Comparison of ENCODE assay signal across 15 cellular contexts in the genomic region with DNA sequence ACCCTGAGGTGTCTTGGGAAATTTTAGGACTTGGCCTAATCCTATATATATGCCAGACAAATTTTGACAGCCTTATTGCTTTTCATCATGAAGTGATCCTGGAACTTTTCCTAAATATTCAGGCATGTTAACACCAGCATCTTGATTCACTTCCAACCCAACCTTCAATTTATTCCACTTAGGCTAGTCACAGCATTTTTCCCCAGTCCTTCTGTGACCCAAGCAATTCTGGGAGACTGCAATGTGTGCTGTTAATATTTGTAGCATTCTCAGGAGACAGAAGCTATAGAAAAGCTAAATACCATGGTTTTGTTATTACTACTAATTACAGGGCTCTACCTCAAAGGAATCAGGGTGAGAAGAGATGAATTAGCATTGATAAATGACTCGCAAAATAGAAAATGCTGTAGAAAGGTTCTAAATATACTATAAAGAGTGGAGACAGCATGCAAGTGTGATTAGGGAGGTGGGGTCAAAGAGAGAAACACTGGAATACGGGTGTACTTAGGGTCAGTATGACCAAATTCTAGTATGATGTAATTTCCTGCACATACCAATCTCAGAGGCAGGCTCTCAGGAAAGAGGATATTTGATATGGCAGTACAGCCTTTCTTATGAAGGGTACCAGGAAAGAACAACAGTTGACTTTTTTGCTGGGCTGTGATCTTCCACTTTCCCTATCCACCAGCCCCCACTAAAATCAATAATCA. TPM values are rescaled to one million over a fixed set of nuclear protein-coding genes. Genes with fewer than 3 reads are reported as not detected.
DNase-seq lines count a peak whose midpoint lies in the region; ATAC-seq, FAIRE-seq and TF ChIP-seq lines count a peak whose summit lies in the region.
"Had no signal": no experiment of that assay in that cellular context is flagged by ENCODE, and none has a peak within 500 bp of the region (broad histone marks: within the 10 kb centered on the region; RNA-seq: fewer than 3 reads in every experiment).

No MANE protein-coding gene starts in this region.

- FAIRE-seq in endothelial cell of umbilical vein (lab: Jason Lieb, UNC): peak; percentile 72

- TF ChIP-seq POLR2A in endothelial cell of umbilical vein (IDR thresholded peaks at IDR 0.05; ENCODE audit: low read depth, low read length): no peak

- peak overlapping the region; percentile 22 for H3K27ac ChIP-seq in endothelial cell of umbilical vein (ENCODE audit: insufficient read depth, low read depth, low read length)
- H3K27ac ChIP-seq: C4-2B, neural progenitor cell had no signal

- H3K4me3 ChIP-seq in endothelial cell of umbilical vein (replicated peaks in 1 of 3; ENCODE audit: insufficient read depth in 1 of 3, low read depth in 1 of 3, low read length in 3 of 3) (no peak overlapping the region), H7 (ENCODE audit: insufficient read depth, low read depth, low read length) (no peak overlapping the region)
- H3K4me3 ChIP-seq: K562, neural progenitor cell had no signal

- H4K20me1 ChIP-seq in endothelial cell of umbilical vein (replicated peaks; ENCODE audit: control insufficient read depth, extremely low read depth, insufficient read depth, low read length): no peaks in the 10 kb centered on the region

- no peak overlapping the region for H3K9ac ChIP-seq in endothelial cell of umbilical vein (replicated peaks; ENCODE audit: extremely low read depth, insufficient read depth, low read length)
- H3K9ac ChIP-seq: neural progenitor cell had no signal

- peak overlapping the region; percentile 17 for H3K4me2 ChIP-seq in endothelial cell of umbilical vein (ENCODE audit: insufficient read depth, low read length)
- H3K4me2 ChIP-seq: neural progenitor cell had no signal

- no peaks in the 10 kb centered on the region for H3K9me3 ChIP-seq in endothelial cell of umbilical vein (replicated peaks; ENCODE audit: control insufficient read depth, insufficient read depth, low read length)

- H3K27me3 ChIP-seq in endothelial cell of umbilical vein (ENCODE audit: control insufficient read depth in 2 of 2, insufficient read depth in 2 of 2, low read length in 2 of 2): no peaks in the 10 kb centered on the region
- no peaks in the 10 kb centered on the region for H3K27me3 ChIP-seq in H7 (ENCODE audit: control insufficient read depth, insufficient read depth, low read length)
- H3K27me3 ChIP-seq: neural progenitor cell had no signal

- DNase-seq in AG20443 (ENCODE audit: low spot score) (peak; percentile 58), OCI-M1 (lab: John Stamatoyannopoulos, UW) (peak; percentile 71), endothelial cell of umbilical vein (ENCODE audit: low read depth, low spot score) (peak; percentile 64), H7 (no peak)
- DNase-seq in activated CD8-positive, alpha-beta memory T cell treated with anti-CD3 and anti-CD28 coated beads, Interleukin-2, amount 50 U/mL, for 48 hours: no peak
- DNase-seq: activated CD8-positive, alpha-beta memory T cell treated with anti-CD3 and anti-CD28 coated beads, Interleukin-2, amount 50 U/mL, for 4 hours; NCI-H524 treated with DMSO at 0.1 percent for 48 hours had no signal

- POLR2A ChIA-PET in endothelial cell of umbilical vein (lab: Charles Lee): no interaction called here

- H3K9me1 ChIP-seq in endothelial cell of umbilical vein (replicated peaks; ENCODE audit: control insufficient read depth, extremely low read depth, insufficient read depth, low read length): no peaks in the 10 kb centered on the region

- peak overlapping the region; percentile 29 to 74 (median 55) for H3K27ac Mint-ChIP-seq in nephron
- H3K27ac Mint-ChIP-seq: dendritic cell treated with granulocyte-macrophage colony-stimulating factor and Interleukin-4, amounts not matched to agents 40 ng/mL and 50 ng/mL, for 4 days; neural progenitor cell had no signal

- intact Hi-C loops in endothelial cell of umbilical vein (cut with micrococcal nuclease): loop anchor here (1.0 kb wide), 1 partner anchor 15 kb away; no protein-coding TSS in a partner anchor

- peak overlapping the region; percentile 3 for H2AFZ ChIP-seq in endothelial cell of umbilical vein (ENCODE audit: low read depth, low read length)
- H2AFZ ChIP-seq: neural progenitor cell had no signal

- no peaks in the 10 kb centered on the region for H3K36me3 Mint-ChIP-seq in nephron (ENCODE audit: low read depth)
- H3K36me3 Mint-ChIP-seq: neural progenitor cell had no signal

- peaks cover 76% of the 10 kb centered on the region for H3K4me1 Mint-ChIP-seq in nephron

- peak overlapping the region in 1 of 3 experiments; percentile 8 for H3K4me3 Mint-ChIP-seq in nephron
- H3K4me3 Mint-ChIP-seq: dendritic cell treated with granulocyte-macrophage colony-stimulating factor and Interleukin-4, amounts not matched to agents 40 ng/mL and 50 ng/mL, for 4 days; neural progenitor cell had no signal

- TSS peak; percentile 66 for BruUV-seq in endothelial cell of umbilical vein (replicated peaks; lab: Mats Ljungman, UMichigan)

- CTCF ChIA-PET in endothelial cell of umbilical vein (lab: Charles Lee): interaction anchor here (1.1 kb wide), 2 partner anchors 72 to 237 kb away, joined by 3 read pairs; no protein-coding TSS in a partner anchor

- dilution Hi-C loops in endothelial cell of umbilical vein (cut with MboI; ENCODE audit: extremely low pct_ligation_motif_present, low sequenced_read_pairs): no loop called here

- H3K4me1 ChIP-seq in endothelial cell of umbilical vein (ENCODE audit: control insufficient read depth, extremely low read depth, insufficient read depth, low read length): peaks cover 22% of the 10 kb centered on the region

- H3K36me3 ChIP-seq in endothelial cell of umbilical vein (ENCODE audit: control insufficient read depth in 2 of 2, extremely low read depth in 1 of 2, insufficient read depth in 2 of 2, low read length in 2 of 2): no peaks in the 10 kb centered on the region
- H3K36me3 ChIP-seq in H7 (replicated peaks; ENCODE audit: control insufficient read depth, insufficient read depth, low read length): no peaks in the 10 kb centered on the region
- H3K36me3 ChIP-seq: neural progenitor cell had no signal

- H3K9me3 Mint-ChIP-seq in nephron: no peaks in the 10 kb centered on the region
- H3K9me3 Mint-ChIP-seq: dendritic cell treated with granulocyte-macrophage colony-stimulating factor and Interleukin-4, amounts not matched to agents 40 ng/mL and 50 ng/mL, for 4 days; neural progenitor cell had no signal

- no peak for TF ChIP-seq CTCF in endothelial cell of umbilical vein (IDR thresholded peaks at IDR 0.05; ENCODE audit: extremely low read depth in 1 of 2, insufficient read depth in 1 of 2, low read depth in 1 of 2, low read length in 2 of 2)
- TF ChIP-seq CTCF in nephron (IDR thresholded peaks at IDR 0.05; ENCODE audit: unreplicated experiment in 3 of 3): no peak

- H3K27me3 Mint-ChIP-seq in nephron (ENCODE audit: low read depth): no peaks in the 10 kb centered on the region
- H3K27me3 Mint-ChIP-seq: dendritic cell treated with granulocyte-macrophage colony-stimulating factor and Interleukin-4, amounts not matched to agents 40 ng/mL and 50 ng/mL, for 4 days had no signal

- no peaks in the 10 kb centered on the region for H3K79me2 ChIP-seq in endothelial cell of umbilical vein (ENCODE audit: control insufficient read depth, insufficient read depth, low read length)

- ATAC-seq in HG02981 (IDR thresholded peaks at IDR 0.05; ENCODE audit: unreplicated experiment) (no peak), GM21825 (IDR thresholded peaks at IDR 0.05; ENCODE audit: unreplicated experiment) (no peak)
- ATAC-seq: K562 had no signal

TF ChIP-seq in endothelial cell of umbilical vein, 7 proteins besides CTCF, POLR2A, EP300 and RAD21:
- TF ChIP-seq, protein P1, sequence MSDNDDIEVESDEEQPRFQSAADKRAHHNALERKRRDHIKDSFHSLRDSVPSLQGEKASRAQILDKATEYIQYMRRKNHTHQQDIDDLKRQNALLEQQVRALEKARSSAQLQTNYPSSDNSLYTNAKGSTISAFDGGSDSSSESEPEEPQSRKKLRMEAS (IDR thresholded peaks at IDR 0.05; ENCODE audit: insufficient read depth, insufficient read length): no peak
- no peak for TF ChIP-seq MYC (IDR thresholded peaks at IDR 0.05; ENCODE audit: low read depth, low read length)
- peak; percentile 60 for TF ChIP-seq JUN (IDR thresholded peaks at IDR 0.05; ENCODE audit: borderline replicate concordance, insufficient read depth, insufficient read length, low read depth)
- TF ChIP-seq EZH2 (IDR thresholded peaks at IDR 0.05; ENCODE audit: borderline replicate concordance, low read depth, low read length, severe bottlenecking): no peak
- no peak for TF ChIP-seq GATA2 (IDR thresholded peaks at IDR 0.05; ENCODE audit: insufficient read depth, insufficient read length, low read depth, low read length)
- no peak for TF ChIP-seq POLR2AphosphoS5 (IDR thresholded peaks at IDR 0.05; ENCODE audit: insufficient read depth, low read depth, low read length)

RNA-seq across cellular contexts. Expression of a gene that starts 29.1 kb away (rescaled TPM):
- total RNA-seq in endothelial cell of umbilical vein: not detected in 2 replicates
- 0.03 TPM in 1 of 2 replicates, not detected in the other for polyA plus RNA-seq in endothelial cell of umbilical vein
- 0.01 TPM in 1 of 2 replicates, not detected in the other for polyA plus RNA-seq in endothelial cell of umbilical vein (2011; cell fraction: cytosol; rRNA removed)
- polyA plus RNA-seq in endothelial cell of umbilical vein (2011; cell fraction: nucleus; rRNA removed): not detected in 2 replicates
- 0.40 TPM in 1 of 2 replicates, not detected in the other for polyA plus RNA-seq in endothelial cell of umbilical vein (2012)
- not detected in 2 replicates for polyA minus RNA-seq in endothelial cell of umbilical vein
- not detected for polyA minus RNA-seq in endothelial cell of umbilical vein (2011; cell fraction: cytosol; rRNA and poly(A)+ RNA removed)
- polyA minus RNA-seq in endothelial cell of umbilical vein (2011; cell fraction: nucleus; rRNA and poly(A)+ RNA removed): not detected in 2 replicates
- not detected in 2 replicates for total RNA-seq in H7 (2014; rRNA removed; shearing (Covaris generic))
- total RNA-seq: K562; T-helper 2 cell treated with Interferon-gamma antibody and Interleukin-4, amounts not matched to agents 100 ng/mL and 5 ng/mL, for 36 hours had no signal
- polyA plus RNA-seq: K562 had no signal

Comparison
In these comparisons a context has a peak if more than half of its experiments do, and no peak if none do; other contexts are left out.
1. DNase-seq: peak in AG20443 (single experiment), OCI-M1 (single experiment) and endothelial cell of umbilical vein (single experiment); none in H7 (single experiment) and activated CD8-positive, alpha-beta memory T cell treated with anti-CD3 and anti-CD28 coated beads, Interleukin-2, amount 50 U/mL, for 48 hours (single experiment).